In genomic region chr10:22319559-22320558, GRCh38 we compare ENCODE assay signal across 7 cellular contexts.
A peak's percentile ranks its signal among the peaks of the same experiment; 100 is the strongest.
DNase-seq lines count a peak whose midpoint lies in the region; ATAC-seq, FAIRE-seq and TF ChIP-seq lines count a peak whose summit lies in the region.

No MANE protein-coding gene starts in this region.

- H3K4me2 ChIP-seq in parathyroid adenoma (ENCODE audit: low read length): peak overlapping the region; percentile 68

- H3K27ac ChIP-seq in parathyroid adenoma: peak overlapping the region; percentile 45

- H3K9ac ChIP-seq in parathyroid adenoma: no peak overlapping the region

- no peaks in the 10 kb centered on the region for H3K4me1 ChIP-seq in parathyroid adenoma

- no peaks in the 10 kb centered on the region for H3K36me3 ChIP-seq in parathyroid adenoma (ENCODE audit: control insufficient read depth, insufficient read depth, low read length)

- DNase-seq in GM19239 (ENCODE audit: insufficient read length, low spot score): no peak
- peak; percentile 55 for DNase-seq in RKO (ENCODE audit: low spot score)
- no peak for DNase-seq in epithelial cell of esophagus (ENCODE audit: low read depth)
- no peak for DNase-seq in middle frontal gyrus (ENCODE audit: extremely low spot score, low spot score)
- DNase-seq in activated CD4-positive, alpha-beta T cell treated with anti-CD3 and anti-CD28 coated beads, Interleukin-2, amount 50 U/mL, for 4 hours: no peak

- H2AFZ ChIP-seq in parathyroid adenoma: peak overlapping the region; percentile 52

- H3K79me2 ChIP-seq in parathyroid adenoma: no peaks in the 10 kb centered on the region

- no peaks in the 10 kb centered on the region for H3K27me3 ChIP-seq in parathyroid adenoma (ENCODE audit: control insufficient read depth, insufficient read depth, low read length)

- no peak for ATAC-seq in HG03378 (IDR thresholded peaks at IDR 0.05; ENCODE audit: unreplicated experiment)

- TF ChIP-seq CTCF in epithelial cell of esophagus (IDR thresholded peaks at IDR 0.05; ENCODE audit: insufficient read depth, low read depth, low read length, missing control alignments): no peak
- TF ChIP-seq CTCF in parathyroid adenoma (IDR thresholded peaks at IDR 0.05): no peak

- FAIRE-seq in GM19239 (lab: Jason Lieb, UNC): peak; percentile 84

- H3K4me3 ChIP-seq in epithelial cell of esophagus (ENCODE audit: low read length): peak overlapping the region; percentile 42
- peak overlapping the region; percentile 55 for H3K4me3 ChIP-seq in parathyroid adenoma (ENCODE audit: low read depth, low read length)

- H3K9me3 ChIP-seq in parathyroid adenoma (ENCODE audit: control insufficient read depth, low read length): no peaks in the 10 kb centered on the region
